ENCODE assay signal across 1 cellular context in the genomic region with DNA sequence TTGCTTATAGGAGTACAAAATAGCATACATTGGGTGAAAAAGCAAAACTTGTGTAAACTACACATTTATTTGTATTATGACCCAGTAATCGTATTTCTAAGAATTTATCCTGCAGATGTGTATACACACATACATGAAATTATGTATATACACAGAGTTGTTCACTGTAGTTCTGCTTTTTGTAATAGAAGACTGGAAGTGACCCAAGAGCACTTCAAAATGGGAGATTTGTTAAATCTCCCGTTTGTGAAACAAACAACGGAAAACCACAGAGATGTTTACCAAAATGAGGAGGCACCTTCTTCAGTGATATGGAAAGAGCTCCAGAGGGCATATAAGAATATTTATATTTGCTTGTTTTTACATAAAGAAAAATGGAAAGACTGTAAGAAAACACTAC.
TF ChIP-seq lines count a peak whose summit lies in the region.

No MANE protein-coding gene starts in this region.

TF ChIP-seq in WTC11, 78 proteins besides CTCF, POLR2A, EP300 and RAD21 (continued from another document):
- TF ChIP-seq, protein P1, sequence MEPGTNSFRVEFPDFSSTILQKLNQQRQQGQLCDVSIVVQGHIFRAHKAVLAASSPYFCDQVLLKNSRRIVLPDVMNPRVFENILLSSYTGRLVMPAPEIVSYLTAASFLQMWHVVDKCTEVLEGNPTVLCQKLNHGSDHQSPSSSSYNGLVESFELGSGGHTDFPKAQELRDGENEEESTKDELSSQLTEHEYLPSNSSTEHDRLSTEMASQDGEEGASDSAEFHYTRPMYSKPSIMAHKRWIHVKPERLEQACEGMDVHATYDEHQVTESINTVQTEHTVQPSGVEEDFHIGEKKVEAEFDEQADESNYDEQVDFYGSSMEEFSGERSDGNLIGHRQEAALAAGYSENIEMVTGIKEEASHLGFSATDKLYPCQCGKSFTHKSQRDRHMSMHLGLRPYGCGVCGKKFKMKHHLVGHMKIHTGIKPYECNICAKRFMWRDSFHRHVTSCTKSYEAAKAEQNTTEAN (CRISPR knock-in tag; IDR thresholded peaks at IDR 0.05), result no peak
- TF ChIP-seq MXD4 (CRISPR knock-in tag; IDR thresholded peaks at IDR 0.05; ENCODE audit: borderline replicate concordance), result no peak
